ENCODE assay signal across 27 cellular contexts in the genomic region with DNA sequence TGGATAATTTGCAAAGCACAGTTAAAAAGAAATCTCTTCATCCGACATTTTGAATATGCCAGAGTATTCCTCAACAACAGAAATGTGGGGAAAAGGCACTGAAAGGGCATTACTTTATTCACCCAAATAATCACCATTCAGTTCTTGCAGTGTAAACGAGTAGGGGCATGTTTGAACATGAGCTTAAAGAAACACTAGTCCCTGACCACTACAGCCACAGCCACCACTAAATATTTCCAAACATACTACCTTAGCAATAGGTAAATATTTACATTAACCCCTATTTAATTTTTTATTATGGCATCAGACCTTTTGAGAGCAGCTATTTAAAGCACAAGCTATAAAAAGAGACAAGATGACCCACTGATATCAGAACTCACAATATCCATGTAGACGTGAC. TPM values are rescaled to one million over a fixed set of nuclear protein-coding genes. Genes with fewer than 3 reads are reported as not detected.
"Had no signal": no experiment of that assay in that cellular context is flagged by ENCODE, and none has a peak within 500 bp of the region (broad histone marks: within the 10 kb centered on the region; RNA-seq: fewer than 3 reads in every experiment).

No MANE protein-coding gene starts in this region.

- H3K27ac ChIP-seq: adrenal gland, cardiac muscle cell, SJCRH30, SK-N-MC had no signal

- DNase-seq: activated CD4-positive, alpha-beta memory T cell treated with anti-CD3 and anti-CD28 coated beads for 36 hours; activated CD4-positive, alpha-beta T cell treated with anti-CD3 and anti-CD28 coated beads for 4 hours; activated CD4-positive, alpha-beta T cell treated with anti-CD3 and anti-CD28 coated beads, Interleukin-2, amount 50 U/mL, for 1 hour; activated CD4-positive, CD25-positive, alpha-beta regulatory T cell treated with anti-CD3 and anti-CD28 coated beads, Interleukin-2, amount 50 U/mL, for 72 hours; activated CD8-positive, alpha-beta memory T cell treated with anti-CD3 and anti-CD28 coated beads, Interleukin-2, amount 50 U/mL, for 4 hours; activated gamma-delta T cell treated with Interleukin-2 at 50 U/mL for 16 hours; activated naive CD4-positive, alpha-beta T cell treated with anti-CD3 and anti-CD28 coated beads for 36 hours; activated T-cell treated with anti-CD3 and anti-CD28 coated beads for 4 hours; activated T-cell treated with anti-CD3 and anti-CD28 coated beads, Interleukin-2, amount 50 U/mL, for 4 hours; adrenal gland; NCI-H1105; NCI-H1417 treated with DMSO at 0.1 percent for 48 hours; NCI-H187 treated with DMSO at 0.1 percent for 48 hours; NCI-H2081; NCI-H345; NCI-H524 treated with DMSO at 0.1 percent for 48 hours; SHP77; SJCRH30; T1000 had no signal

- H3K36me3 ChIP-seq: adrenal gland, cardiac muscle cell, SJCRH30 had no signal

- H3K4me3 ChIP-seq: adrenal gland, cardiac muscle cell, SJCRH30, SK-N-MC had no signal

- H3K9me3 ChIP-seq: adrenal gland, SJCRH30 had no signal

- ATAC-seq: activated naive CD4-positive, alpha-beta T cell treated with anti-CD3 and anti-CD28 coated beads, Interleukin-2, amount 50 U/mL, for 72 hours; activated T-cell treated with anti-CD3 and anti-CD28 coated beads, Interleukin-2, amount 50 U/mL, for 4 hours; Panc1; WTC11 had no signal

- H3K27me3 ChIP-seq: adrenal gland, cardiac muscle cell, SJCRH30 had no signal

- H3K4me1 ChIP-seq: adrenal gland, SJCRH30 had no signal

RNA-seq across cellular contexts. Expression of gene MCF2, which starts 27.6 kb away (rescaled TPM):
- total RNA-seq: chondrocyte, M059J, RPMI7951 had no signal
- polyA plus RNA-seq: cardiac muscle cell had no signal
